8 cellular contexts compared by ENCODE assay signal in genomic region chr16:4416200-4417032, GRCh38. TPM values are rescaled to one million over a fixed set of nuclear protein-coding genes. Genes with fewer than 3 reads are reported as not detected.
DNase-seq lines count a peak whose midpoint lies in the region; ATAC-seq and TF ChIP-seq lines count a peak whose summit lies in the region.

Gene CORO7, minus strand, starts transcription at chr16:4416596. Its CDS starts 78 bp downstream, at chr16:4416518.

- peak within 1 kb of the TSS; percentile 97 for H3K4me2 ChIP-seq in hepatocyte

- ATAC-seq in GM18517 (IDR thresholded peaks at IDR 0.05; ENCODE audit: unreplicated experiment) (peak; percentile 41), HG02981 (IDR thresholded peaks at IDR 0.05; ENCODE audit: unreplicated experiment) (peak; percentile 60)

- in situ Hi-C loops in astrocyte of the cerebellum (cut with HindIII; ENCODE audit: low sequenced_read_pairs): no loop called here

- DNase-seq in NCI-H2081 (lab: John Stamatoyannopoulos, UW) (peak; percentile 91 to 93), T1000 (lab: John Stamatoyannopoulos, UW) (peak; percentile 93), astrocyte of the cerebellum (ENCODE audit: low read depth) (peak; percentile 42), hepatocyte (ENCODE audit: low spot score) (peak; percentile 97), retinal pigment epithelial cell (ENCODE audit: low read depth) (no peak), cortex of kidney (lab: John Stamatoyannopoulos, UW) (no peak)

- peaks cover 10% of the 10 kb centered on the region for H4K20me1 ChIP-seq in hepatocyte (ENCODE audit: insufficient read depth, poor library complexity, severe bottlenecking)

- H2AFZ ChIP-seq in hepatocyte: peak within 1 kb of the TSS; percentile 53

- no peaks in the 10 kb centered on the region for H3K27me3 ChIP-seq in hepatocyte

- peaks cover 7% of the 10 kb centered on the region for H3K4me1 ChIP-seq in hepatocyte (ENCODE audit: insufficient read depth)

- no peaks in the 10 kb centered on the region for H3K36me3 ChIP-seq in hepatocyte (replicated peaks; ENCODE audit: insufficient read depth, low read depth)

- H3K4me3 ChIP-seq in astrocyte of the cerebellum (ENCODE audit: low read depth, low read length): peak within 1 kb of the TSS; percentile 82
- peak within 1 kb of the TSS; percentile 88 for H3K4me3 ChIP-seq in hepatocyte
- peak within 1 kb of the TSS; percentile 66 for H3K4me3 ChIP-seq in retinal pigment epithelial cell (ENCODE audit: low read length)

- H3K27ac ChIP-seq in hepatocyte: peak within 1 kb of the TSS; percentile 84

- no peaks in the 10 kb centered on the region for H3K9me3 ChIP-seq in hepatocyte (ENCODE audit: low read depth)

- peaks cover 26% of the 10 kb centered on the region for H3K79me2 ChIP-seq in hepatocyte

- no peaks in the 10 kb centered on the region for H3K9me2 ChIP-seq in hepatocyte (replicated peaks; ENCODE audit: insufficient read depth)

- TF ChIP-seq CTCF in astrocyte of the cerebellum (IDR thresholded peaks at IDR 0.05; ENCODE audit: low read depth, low read length, missing control alignments): no peak
- TF ChIP-seq CTCF in hepatocyte (IDR thresholded peaks at IDR 0.05; ENCODE audit: poor library complexity): no peak
- no peak for TF ChIP-seq CTCF in retinal pigment epithelial cell (conservative IDR thresholded peaks at IDR 0.05; ENCODE audit: low read depth, low read length)

- 5% methylated on average over 18 of the region's 92 CpGs for WGBS in hepatocyte (ENCODE audit: low lambda C conversion rate, missing lambda C conversion rate)

RNA-seq across cellular contexts. Expression of gene CORO7, which starts in this region (rescaled TPM):
- 13.9 and 18.2 TPM in 2 replicates for total RNA-seq in hepatocyte
- 33.3 and 34.4 TPM in 2 replicates for polyA plus RNA-seq in hepatocyte

Comparison
In these comparisons a context has a peak if more than half of its experiments do, and no peak if none do; other contexts are left out.
1. DNase-seq: peak in NCI-H2081 (2 of 2), T1000 (single experiment), astrocyte of the cerebellum (single experiment) and hepatocyte (single experiment); none in retinal pigment epithelial cell (single experiment) and cortex of kidney (single experiment).
2. Peak in every context shown above with its lines, with median percentiles within 50 percentile points of each other: H3K4me3 ChIP-seq.